In the genomic region with DNA sequence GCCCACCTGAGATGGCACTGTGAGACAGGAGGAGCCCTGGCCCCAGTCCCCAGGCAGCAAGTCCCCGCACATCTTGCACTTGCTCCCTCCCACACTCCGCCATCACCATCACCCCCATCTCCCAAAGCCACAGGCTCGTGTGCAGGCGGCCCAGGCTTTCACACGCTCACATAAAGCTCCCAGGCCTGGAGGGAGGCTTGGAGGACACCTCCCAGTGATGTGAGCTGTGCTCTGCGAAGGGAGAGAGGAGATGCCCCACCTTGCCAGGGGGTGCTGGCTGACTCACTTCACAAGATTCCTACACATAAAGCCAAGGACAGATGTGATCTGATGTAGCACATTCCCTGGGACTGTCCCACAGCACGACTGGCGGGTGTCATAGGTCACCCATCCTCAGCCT, we compare ENCODE assay signal across 25 cellular contexts. TPM values are rescaled to one million over a fixed set of nuclear protein-coding genes. Genes with fewer than 3 reads are reported as not detected.
A peak's percentile ranks its signal among the peaks of the same experiment; 100 is the strongest.
DNase-seq lines count a peak whose midpoint lies in the region; ATAC-seq, FAIRE-seq and TF ChIP-seq lines count a peak whose summit lies in the region.
"Had no signal": no experiment of that assay in that cellular context is flagged by ENCODE, and none has a peak within 500 bp of the region (broad histone marks: within the 10 kb centered on the region; RNA-seq: fewer than 3 reads in every experiment).

No MANE protein-coding gene starts in this region.

- H4K5ac ChIP-seq in H1 (ENCODE audit: insufficient read length, low read depth, low read length) = no peak overlapping the region

- no peak overlapping the region for H2AK5ac ChIP-seq in H1 (ENCODE audit: low read depth, low read length)

- no peak for FAIRE-seq in H1 (lab: Jason Lieb, UNC)
- FAIRE-seq: GM12891, GM18507 had no signal

- peaks cover 5% of the 10 kb centered on the region; the same call in 1 of the 2 replicates for H3K23me2 ChIP-seq in H1 (ENCODE audit: low read depth, low read length)

- H2BK12ac ChIP-seq in H1 (ENCODE audit: low read depth, low read length) = peak overlapping the region; percentile 64; the same call in 1 of the 2 replicates

- no peak overlapping the region for H3K4me3 ChIP-seq in BLaER1 treated with 17β-estradiol and CSF1 and Interleukin-3, amounts not matched to agents 10 nM and 100 nM
- H3K4me3 ChIP-seq in OCI-LY7 (ENCODE audit: low read depth, low read length, poor library complexity, severe bottlenecking) = no peak overlapping the region
- H3K4me3 ChIP-seq in H1 (ENCODE audit: extremely low read depth in 1 of 4, insufficient read depth in 2 of 4, low read depth in 3 of 4, low read length in 4 of 4) = no peak overlapping the region
- no peak overlapping the region for H3K4me3 ChIP-seq in psoas muscle
- H3K4me3 ChIP-seq: GM23248 had no signal

- H3K4me2 ChIP-seq in BLaER1 treated with 17β-estradiol and CSF1 and Interleukin-3, amounts not matched to agents 10 nM and 100 nM = peak overlapping the region; percentile 56 to 78 (median 67)
- H3K4me2 ChIP-seq in OCI-LY7 (ENCODE audit: low read length) = peak overlapping the region; percentile 78
- H3K4me2 ChIP-seq in H1 (ENCODE audit: insufficient read depth in 1 of 2, low read depth in 2 of 2, low read length in 2 of 2) = no peak overlapping the region

- no peak for ATAC-seq in foreskin keratinocyte
- ATAC-seq in psoas muscle = no peak
- ATAC-seq in GM21786 (IDR thresholded peaks at IDR 0.05; ENCODE audit: unreplicated experiment) = no peak
- ATAC-seq: HCT116 had no signal

- H2AFZ ChIP-seq in OCI-LY7 (ENCODE audit: low read length) = peak overlapping the region; percentile 77; the same call in 1 of the 2 replicates
- no peak overlapping the region for H2AFZ ChIP-seq in H1 (ENCODE audit: low read length)
- H2AFZ ChIP-seq: GM23248 had no signal

- H4K8ac ChIP-seq in H1 (ENCODE audit: extremely low read depth, insufficient read depth, low read length) = no peak overlapping the region

- H3K4ac ChIP-seq in H1 (replicated peaks; ENCODE audit: insufficient read length, low read depth, low read length) = no peak overlapping the region

- no peak overlapping the region for H3K23ac ChIP-seq in H1 (ENCODE audit: insufficient read length)

- TF ChIP-seq RAD21 in H1 (IDR thresholded peaks at IDR 0.05 in 1 of 2, conservative IDR thresholded peaks at IDR 0.05 in 1 of 2; ENCODE audit: low read depth in 2 of 2, low read length in 2 of 2) = no peak

- peaks cover 12 to 23% (median 19%) of the 10 kb centered on the region in 11 experiments; a peak in 21 of 22 replicates for H3K27me3 ChIP-seq in BLaER1 treated with 17β-estradiol and CSF1 and Interleukin-3, amounts not matched to agents 10 nM and 100 nM
- H3K27me3 ChIP-seq in H1 (replicated peaks in 1 of 4; ENCODE audit: control insufficient read depth in 3 of 4, extremely low read depth in 1 of 4, insufficient read depth in 3 of 4, low read length in 3 of 4) = peaks cover 0 to 5% (median 4%) of the 10 kb centered on the region in 4 experiments; a peak in 4 of 7 replicates
- peaks cover 58% of the 10 kb centered on the region for H3K27me3 ChIP-seq in foreskin keratinocyte
- H3K27me3 ChIP-seq in psoas muscle (ENCODE audit: insufficient read depth in 3 of 3, low read length in 2 of 3) = peaks cover 0 to 69% (median 5%) of the 10 kb centered on the region in 3 donors

- no peak overlapping the region for H3K18ac ChIP-seq in H1 (ENCODE audit: extremely low read depth, low read length)

- no peak overlapping the region for H4K91ac ChIP-seq in H1 (replicated peaks; ENCODE audit: insufficient read length, low read length)

- no peak overlapping the region for H2BK5ac ChIP-seq in H1 (ENCODE audit: low read depth, low read length)

- no peaks in the 10 kb centered on the region for H3K79me2 ChIP-seq in OCI-LY7 (ENCODE audit: insufficient read depth, low read depth, low read length)
- no peaks in the 10 kb centered on the region for H3K79me2 ChIP-seq in H1 (ENCODE audit: control insufficient read depth in 1 of 2, insufficient read depth in 2 of 2, low read length in 2 of 2)

- no peaks in the 10 kb centered on the region for H3K79me1 ChIP-seq in H1 (ENCODE audit: low read depth, low read length)

- no peaks in the 10 kb centered on the region for H3K9me2 ChIP-seq in OCI-LY7 (ENCODE audit: insufficient read depth, low read length)

- H2BK20ac ChIP-seq in H1 (ENCODE audit: low read length) = no peak overlapping the region; the same call in 1 of the 2 replicates

- peak overlapping the region in 2 of 11 experiments; percentile 62 to 71; a peak in 5 of 22 replicates for H3K27ac ChIP-seq in BLaER1 treated with 17β-estradiol and CSF1 and Interleukin-3, amounts not matched to agents 10 nM and 100 nM
- peak overlapping the region; percentile 99 for H3K27ac ChIP-seq in OCI-LY7 (ENCODE audit: low read depth, low read length, poor library complexity, severe bottlenecking)
- H3K27ac ChIP-seq in H1 (ENCODE audit: low read depth, low read length) = no peak overlapping the region
- H3K27ac ChIP-seq in foreskin keratinocyte = no peak overlapping the region
- no peak overlapping the region for H3K27ac ChIP-seq in psoas muscle
- H3K27ac ChIP-seq: GM23248 had no signal

- TF ChIP-seq POLR2A in H1 (IDR thresholded peaks at IDR 0.05; ENCODE audit: control extremely low read depth in 1 of 2, low read depth in 2 of 2, low read length in 2 of 2) = no peak

- no TSS peak for BruUV-seq in OCI-LY7 (replicated peaks; lab: Mats Ljungman, UMichigan)

- H3K9me3 ChIP-seq in BLaER1 treated with 17β-estradiol and CSF1 and Interleukin-3, amounts not matched to agents 10 nM and 100 nM (replicated peaks in 1 of 11) = no peaks in the 10 kb centered on the region
- no peaks in the 10 kb centered on the region for H3K9me3 ChIP-seq in OCI-LY7 (ENCODE audit: low read length)
- no peaks in the 10 kb centered on the region for H3K9me3 ChIP-seq in H1 (ENCODE audit: insufficient read depth in 2 of 2, low read depth in 1 of 2, low read length in 1 of 2)
- no peaks in the 10 kb centered on the region for H3K9me3 ChIP-seq in psoas muscle

- no peaks in the 10 kb centered on the region; a peak in 1 of 22 replicates for H4K20me1 ChIP-seq in BLaER1 treated with 17β-estradiol and CSF1 and Interleukin-3, amounts not matched to agents 10 nM and 100 nM
- no peaks in the 10 kb centered on the region for H4K20me1 ChIP-seq in OCI-LY7 (ENCODE audit: insufficient read depth, low read length)
- peaks cover 0 to 2% of the 10 kb centered on the region in 2 experiments for H4K20me1 ChIP-seq in H1 (replicated peaks in 1 of 2; ENCODE audit: control insufficient read depth in 1 of 2, insufficient read depth in 2 of 2, low read length in 2 of 2)

- CTCF ChIA-PET in OCI-LY7 (lab: Charles Lee; ENCODE audit: unreplicated experiment) = no interaction called here
- CTCF ChIA-PET in H1 (lab: Charles Lee; ENCODE audit: partially characterized antibody) = interaction anchor here (0.7 to 7.3 kb wide), 16 partner anchors 10 to 216 kb away, joined by 3 to 93 read pairs (median 5); no protein-coding TSS in a partner anchor

- DNase-seq in OCI-LY7 (ENCODE audit: low spot score) = no peak
- DNase-seq in H1 (ENCODE audit: low read depth in 1 of 2, low spot score in 2 of 2) = no peak
- DNase-seq in foreskin keratinocyte = no peak
- no peak for DNase-seq in psoas muscle
- no peak for DNase-seq in NCI-H2196 treated with DMSO at 0.1 percent for 48 hours (lab: John Stamatoyannopoulos, UW; ENCODE audit: unreplicated experiment)
- DNase-seq: 8988T; Calu3; CD4-positive, alpha-beta T cell; COR-L47; DMS53; DMS79 treated with DMSO at 0.1 percent for 48 hours; GF-D8; H9 had no signal

- no peak for TF ChIP-seq CTCF in OCI-LY7 (conservative IDR thresholded peaks at IDR 0.05; ENCODE audit: low read length)
- no peak for TF ChIP-seq CTCF in H1 (IDR thresholded peaks at IDR 0.05; ENCODE audit: control extremely low read depth in 1 of 3, insufficient read depth in 1 of 3, low read depth in 1 of 3, low read length in 3 of 3)
- TF ChIP-seq CTCF in foreskin keratinocyte (conservative IDR thresholded peaks at IDR 0.05) = no peak
- no peak for TF ChIP-seq CTCF in psoas muscle (IDR thresholded peaks at IDR 0.05)

- H3K9ac ChIP-seq in BLaER1 treated with 17β-estradiol and CSF1 and Interleukin-3, amounts not matched to agents 10 nM and 100 nM = no peak overlapping the region
- no peak overlapping the region for H3K9ac ChIP-seq in H1 (replicated peaks in 1 of 4; ENCODE audit: extremely low read depth in 1 of 4, low read depth in 3 of 4, low read length in 3 of 4)
- H3K9ac ChIP-seq: GM23248 had no signal

- H2BK15ac ChIP-seq in H1 (ENCODE audit: low read length) = 0 out of 2 replicates have a peak overlapping the region, but pooled peaks have one; percentile 53

- H3K14ac ChIP-seq in H1 (ENCODE audit: insufficient read length) = no peak overlapping the region

- 94% methylated on average over 8 of the region's 8 CpGs; no CpG with 5 or more reads in 1 of the 2 experiments for WGBS in H1 (ENCODE audit: extremely low coverage in 1 of 2, insufficient coverage in 1 of 2, insufficient read length in 1 of 2, insufficient replicate concordance in 2 of 2, low coverage in 1 of 2, low lambda C conversion rate in 2 of 2, missing lambda C conversion rate in 1 of 2), 2 experiments
- 69 to 74% (median 71%) methylated on average over 8 of the region's 8 CpGs for WGBS in psoas muscle, 3 donors

- peaks cover 29 to 49% (median 36%) of the 10 kb centered on the region in 10 experiments for H3K4me1 ChIP-seq in BLaER1 treated with 17β-estradiol and CSF1 and Interleukin-3, amounts not matched to agents 10 nM and 100 nM
- H3K4me1 ChIP-seq in OCI-LY7 (ENCODE audit: insufficient read depth, low read length, poor library complexity, severe bottlenecking) (peaks cover 62% of the 10 kb centered on the region), H1 (replicated peaks in 1 of 4; ENCODE audit: control insufficient read depth in 3 of 4, insufficient read depth in 4 of 4, low read length in 3 of 4) (peaks cover 13 to 17% (median 15%) of the 10 kb centered on the region in 4 experiments), foreskin keratinocyte (no peaks in the 10 kb centered on the region), psoas muscle (no peaks in the 10 kb centered on the region)

- no peaks in the 10 kb centered on the region for H3K36me3 ChIP-seq in BLaER1 treated with 17β-estradiol and CSF1 and Interleukin-3, amounts not matched to agents 10 nM and 100 nM
- H3K36me3 ChIP-seq in OCI-LY7 (ENCODE audit: insufficient read depth, low read length) (no peaks in the 10 kb centered on the region), H1 (ENCODE audit: control insufficient read depth in 2 of 4, insufficient read depth in 4 of 4, low read length in 3 of 4) (no peaks in the 10 kb centered on the region), psoas muscle (ENCODE audit: insufficient read depth in 1 of 2, low read depth in 1 of 2) (no peaks in the 10 kb centered on the region)

- POLR2A ChIA-PET in OCI-LY7 (lab: Charles Lee) (no interaction called here), H1 (lab: Charles Lee; ENCODE audit: partially characterized antibody) (interaction anchor here (1.2 kb wide), 1 partner anchor 12 kb away, joined by 4 read pairs; no protein-coding TSS in a partner anchor)

- no peak overlapping the region for H3K56ac ChIP-seq in H1 (replicated peaks; ENCODE audit: insufficient read length, low read depth, low read length)

- intact Hi-C loops in OCI-LY7 (cut with micrococcal nuclease; ENCODE audit: unreplicated experiment) = loop anchor here (5.0 kb wide), 2 partner anchors 59 to 149 kb away; no protein-coding TSS in a partner anchor
- intact Hi-C loops in psoas muscle (cut with DNase I) = loop anchor here (2.0 to 5.0 kb wide), 5 partner anchors 89 to 594 kb away; no protein-coding TSS in a partner anchor

- H2BK120ac ChIP-seq in H1 (replicated peaks; ENCODE audit: low read depth, low read length) = no peak overlapping the region

- TF ChIP-seq EP300 in H1 (IDR thresholded peaks at IDR 0.05; ENCODE audit: borderline replicate concordance in 1 of 2, low read depth in 2 of 2, low read length in 2 of 2) = no peak

RNA-seq across cellular contexts. Expression of gene CELF4, which starts 29.0 kb away (rescaled TPM):
- total RNA-seq in OCI-LY7 (2014; rRNA removed; shearing (Covaris generic)) = not detected in 2 replicates
- total RNA-seq in OCI-LY7 (2022) (not detected in 2 replicates), foreskin keratinocyte (not detected in 2 replicates), psoas muscle (under 1 TPM in 2 of 4 donors, not detected in 2; 0.17 to 0.28 TPM)
- 3.3 and 3.4 TPM in 2 replicates for total RNA-seq in H1 (2021; fragmentation: NEBNext Ultra II Directional; extraction: Animal tissue kit (Norgen Biotek cat#: 25700))
- polyA plus RNA-seq in H1 (2011; rRNA removed) (1.6 and 2.8 TPM in 2 replicates), foreskin keratinocyte (not detected in 2 replicates), psoas muscle (under 1 TPM in 2 of 3 donors, not detected in 1; 0.17 TPM)
- 1.6 TPM for polyA plus RNA-seq in H1 (2011; cell fraction: cytosol; rRNA removed)
- 4.1 TPM for polyA plus RNA-seq in H1 (2011; cell fraction: nucleus; rRNA removed)
- 1.6 to 3.7 TPM (median 2.9 TPM) in 4 replicates for polyA plus RNA-seq in H1 (2012, experiment 1 of 2)
- polyA plus RNA-seq in H1 (2012, experiment 2 of 2) = 1.5 TPM
- 11.9 TPM for polyA plus RNA-seq in H1 (2013, experiment 1 of 2)
- 11.2 TPM for polyA plus RNA-seq in H1 (2013, experiment 2 of 2)
- 0.63 and 0.93 TPM in 2 replicates for polyA minus RNA-seq in H1 (2011; rRNA and poly(A)+ RNA removed)
- polyA minus RNA-seq in H1 (2011; cell fraction: cytosol; rRNA and poly(A)+ RNA removed) = 1.4 TPM
- polyA minus RNA-seq in H1 (2011; cell fraction: nucleus; rRNA and poly(A)+ RNA removed) = 5.7 TPM
- total RNA-seq: A673; CD4-positive, alpha-beta T cell; Daoy; G401; GM23248; H4 had no signal
- polyA plus RNA-seq: BJ, CD14-positive monocyte had no signal

Comparison
In these comparisons a context has a peak if more than half of its experiments do, and no peak if none do; other contexts are left out.
1. H3K4me2 ChIP-seq: peak in BLaER1 treated with 17β-estradiol and CSF1 and Interleukin-3, amounts not matched to agents 10 nM and 100 nM (11 of 11) and OCI-LY7 (single experiment); none in H1 (0 of 2).